ENCODE assay signal across 8 cellular contexts in the genomic region with DNA sequence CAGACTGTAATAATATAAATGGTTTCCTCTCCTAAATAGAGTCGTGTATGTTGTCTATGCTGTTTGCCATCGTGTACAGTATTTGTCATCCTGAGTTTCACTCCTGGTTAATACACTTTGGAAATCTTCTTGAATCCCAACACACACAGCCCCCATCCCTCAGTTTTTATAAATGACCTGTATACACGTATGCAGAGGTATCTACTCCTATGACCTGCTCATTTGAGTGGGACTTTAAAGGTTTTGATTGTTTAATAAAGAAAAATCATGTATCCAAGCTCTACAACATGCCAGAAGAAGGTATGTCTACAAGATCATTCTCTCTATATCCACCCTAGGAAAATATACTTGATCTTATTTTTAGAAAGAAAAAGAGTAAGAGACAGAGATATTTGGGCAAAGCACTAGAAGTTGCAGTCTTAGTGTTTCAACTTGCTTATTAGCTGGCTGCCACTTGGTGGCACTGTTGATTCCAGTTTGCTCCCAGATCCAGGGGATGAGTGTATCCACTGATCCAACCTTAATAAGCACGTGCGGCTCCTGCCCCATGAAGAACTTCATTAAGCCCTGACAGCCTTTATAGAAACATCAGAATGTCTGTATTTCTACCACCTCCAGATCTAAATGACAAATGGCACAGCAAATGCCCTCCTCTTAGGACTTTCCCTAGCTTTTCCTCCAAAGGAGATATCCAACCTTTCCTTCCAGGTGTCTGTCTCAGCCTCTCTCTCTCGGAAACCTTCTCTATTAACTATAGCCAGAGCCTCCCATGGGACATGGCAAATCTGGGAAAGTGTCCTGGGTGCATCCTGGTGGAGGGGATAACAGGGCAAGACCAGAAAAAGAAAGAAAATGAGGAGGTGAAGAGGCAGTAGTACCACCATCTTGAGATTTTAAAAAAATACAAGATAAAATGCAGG.
DNase-seq lines count a peak whose midpoint lies in the region; ATAC-seq, FAIRE-seq and TF ChIP-seq lines count a peak whose summit lies in the region.

No MANE protein-coding gene starts in this region.

- H2AFZ ChIP-seq in Loucy (ENCODE audit: low read length), result peak overlapping the region; percentile 31; the same call in 1 of the 2 replicates

- H3K9me2 ChIP-seq in Loucy (replicated peaks; ENCODE audit: low read depth, low read length), result no peaks in the 10 kb centered on the region

- no peaks in the 10 kb centered on the region for H3K79me2 ChIP-seq in Loucy (ENCODE audit: insufficient read depth, low read length)

- H4K20me1 ChIP-seq in Loucy (ENCODE audit: insufficient read depth, low read length, poor library complexity, severe bottlenecking), result no peaks in the 10 kb centered on the region

- no peaks in the 10 kb centered on the region for H3F3A ChIP-seq in Loucy (ENCODE audit: low read depth)

- peak; percentile 18 for FAIRE-seq in endometrium (lab: Jason Lieb, UNC)
- FAIRE-seq in urothelium cell line (lab: Jason Lieb, UNC), result peak; percentile 40

- ATAC-seq in GM21423 (IDR thresholded peaks at IDR 0.05; ENCODE audit: unreplicated experiment), result peak; percentile 48
- ATAC-seq in HG03097 (IDR thresholded peaks at IDR 0.05; ENCODE audit: low FRiP score, unreplicated experiment), result no peak

- H3K9ac ChIP-seq in Loucy (ENCODE audit: low read depth, low read length, poor library complexity, severe bottlenecking), result no peak overlapping the region

- H3K4me3 ChIP-seq in Loucy (ENCODE audit: low read length, poor library complexity, severe bottlenecking), result no peak overlapping the region

- no peaks in the 10 kb centered on the region for H3K9me3 ChIP-seq in Loucy (ENCODE audit: insufficient read depth, low read depth, low read length)

- DNase-seq in DMS53 (lab: John Stamatoyannopoulos, UW) (peak; percentile 91), SHP77 (lab: John Stamatoyannopoulos, UW) (peak; percentile 53 to 56), lung microvascular endothelial cell (ENCODE audit: low read depth in 2 of 2) (peak; percentile 79 to 84), urothelium cell line (ENCODE audit: low spot score) (peak; percentile 60)

- no peaks in the 10 kb centered on the region for H3K4me1 ChIP-seq in Loucy (ENCODE audit: insufficient read depth, low read length, poor library complexity, severe bottlenecking)

- H3K27me3 ChIP-seq in Loucy (ENCODE audit: insufficient read depth, low read length, poor library complexity, severe bottlenecking), result no peaks in the 10 kb centered on the region

- TF ChIP-seq CTCF in Loucy (conservative IDR thresholded peaks at IDR 0.05; ENCODE audit: low read length), result peak; percentile 87

- no peaks in the 10 kb centered on the region for H3K36me3 ChIP-seq in Loucy (ENCODE audit: insufficient read depth, low read length)

- H3K4me2 ChIP-seq in Loucy (ENCODE audit: low read depth, low read length, poor library complexity, severe bottlenecking), result no peak overlapping the region
